In genomic region chr19:19492026-19492610, GRCh38 we compare ENCODE assay signal across 16 cellular contexts. TPM values are rescaled to one million over a fixed set of nuclear protein-coding genes. Genes with fewer than 3 reads are reported as not detected.
DNase-seq lines count a peak whose midpoint lies in the region; FAIRE-seq and TF ChIP-seq lines count a peak whose summit lies in the region.
"Had no signal": no experiment of that assay in that cellular context is flagged by ENCODE, and none has a peak within 500 bp of the region (broad histone marks: within the 10 kb centered on the region; RNA-seq: fewer than 3 reads in every experiment).

No MANE protein-coding gene starts in this region.

- CTCF ChIA-PET in activated naive CD4-positive, alpha-beta T cell treated with anti-CD3 and anti-CD28 coated beads, Interleukin-2, amount 10 ng/mL, durations not matched to agents 7 days and 5 days (lab: Charles Lee), result interaction anchor here (0.6 to 1.7 kb wide), 4 partner anchors 107 to 471 kb away, joined by 3 to 6 read pairs (median 3); no protein-coding TSS in a partner anchor
- CTCF ChIA-PET in activated naive CD4-positive, alpha-beta T cell treated with anti-CD3 and anti-CD28 coated beads for 36 hours (lab: Charles Lee), result interaction anchor here (0.6 to 6.6 kb wide), 6 partner anchors 15 to 907 kb away, joined by 3 to 162 read pairs (median 10); partner anchors contain the start of gene GATAD2A

- no peak for TF ChIP-seq POLR2A in testis (IDR thresholded peaks at IDR 0.05)

- no peak overlapping the region for H4K91ac ChIP-seq in trophoblast cell (ENCODE audit: low read depth, low read length)

- H3K4me3 ChIP-seq in SK-N-MC (no peak overlapping the region), kidney (ENCODE audit: low read length in 2 of 2) (no peak overlapping the region), trophoblast cell (ENCODE audit: low read depth, low read length) (no peak overlapping the region), testis (no peak overlapping the region)
- H3K4me3 ChIP-seq: BLaER1 treated with 17β-estradiol and CSF1 and Interleukin-3, amounts not matched to agents 10 nM and 100 nM; HAP-1 had no signal

- no peaks in the 10 kb centered on the region for H3K27me3 ChIP-seq in trophoblast cell (ENCODE audit: insufficient read depth, low read length)
- H3K27me3 ChIP-seq in testis, result no peaks in the 10 kb centered on the region
- H3K27me3 ChIP-seq: BLaER1 treated with 17β-estradiol and CSF1 and Interleukin-3, amounts not matched to agents 10 nM and 100 nM had no signal

- no peak for FAIRE-seq in kidney (lab: Jason Lieb, UNC)
- FAIRE-seq: GM19239, H1 had no signal

- H3K23ac ChIP-seq in trophoblast cell (ENCODE audit: low read length), result no peak overlapping the region

- H3K4me1 Mint-ChIP-seq in activated naive CD4-positive, alpha-beta T cell treated with anti-CD3 and anti-CD28 coated beads, Interleukin-2, amount 10 ng/mL, durations not matched to agents 7 days and 5 days, result peaks cover 34% of the 10 kb centered on the region
- H3K4me1 Mint-ChIP-seq in activated naive CD4-positive, alpha-beta T cell treated with anti-CD3 and anti-CD28 coated beads for 36 hours (ENCODE audit: low read depth), result peaks cover 38% of the 10 kb centered on the region

- H3K36me3 Mint-ChIP-seq in activated naive CD4-positive, alpha-beta T cell treated with anti-CD3 and anti-CD28 coated beads, Interleukin-2, amount 10 ng/mL, durations not matched to agents 7 days and 5 days, result peaks cover 39% of the 10 kb centered on the region
- H3K36me3 Mint-ChIP-seq in activated naive CD4-positive, alpha-beta T cell treated with anti-CD3 and anti-CD28 coated beads for 36 hours (ENCODE audit: low read depth), result peaks cover 16% of the 10 kb centered on the region

- peaks cover 5% of the 10 kb centered on the region for H3K79me2 ChIP-seq in trophoblast cell (ENCODE audit: control insufficient read depth, insufficient read depth, low read length, poor library complexity)

- H3K27ac ChIP-seq in SK-N-MC (0 out of 2 replicates have a peak overlapping the region, but pooled peaks have one; percentile 9), kidney (ENCODE audit: low read depth in 2 of 2, low read length in 2 of 2) (no peak overlapping the region), trophoblast cell (ENCODE audit: low read depth, low read length) (no peak overlapping the region), testis (no peak overlapping the region)

- no peak overlapping the region for H2AFZ ChIP-seq in trophoblast cell (ENCODE audit: insufficient read depth, low read length, poor library complexity)

- H2BK5ac ChIP-seq in trophoblast cell (ENCODE audit: low read depth, low read length, poor library complexity), result no peak overlapping the region

- no peak overlapping the region for H3K4me3 Mint-ChIP-seq in activated naive CD4-positive, alpha-beta T cell treated with anti-CD3 and anti-CD28 coated beads, Interleukin-2, amount 10 ng/mL, durations not matched to agents 7 days and 5 days
- no peak overlapping the region for H3K4me3 Mint-ChIP-seq in activated naive CD4-positive, alpha-beta T cell treated with anti-CD3 and anti-CD28 coated beads for 36 hours

- peaks cover 9% of the 10 kb centered on the region for H3K79me1 ChIP-seq in trophoblast cell (ENCODE audit: low read length)

- no peak overlapping the region for H3K4ac ChIP-seq in trophoblast cell (ENCODE audit: low read depth, low read length)

- H3K14ac ChIP-seq in trophoblast cell (ENCODE audit: low read length), result no peak overlapping the region

- no peaks in the 10 kb centered on the region for H3K27me3 Mint-ChIP-seq in activated naive CD4-positive, alpha-beta T cell treated with anti-CD3 and anti-CD28 coated beads, Interleukin-2, amount 10 ng/mL, durations not matched to agents 7 days and 5 days
- H3K27me3 Mint-ChIP-seq in activated naive CD4-positive, alpha-beta T cell treated with anti-CD3 and anti-CD28 coated beads for 36 hours (ENCODE audit: low read depth), result no peaks in the 10 kb centered on the region
- H3K27me3 Mint-ChIP-seq: CD4-positive, CD25-positive, alpha-beta regulatory T cell had no signal

- intact Hi-C loops in activated naive CD4-positive, alpha-beta T cell treated with anti-CD3 and anti-CD28 coated beads for 36 hours (cut with micrococcal nuclease), result no loop called here
- intact Hi-C loops in kidney (cut with DNase I), result loop anchor here (10.0 kb wide), 1 partner anchor 127 kb away; no protein-coding TSS in a partner anchor
- intact Hi-C loops in testis (cut with DNase I; ENCODE audit: low total_unique reads), result no loop called here

- H3K36me3 ChIP-seq in SK-N-MC (ENCODE audit: insufficient read depth, low read length) (peaks cover 48% of the 10 kb centered on the region), kidney (ENCODE audit: control insufficient read depth in 1 of 2, insufficient read depth in 2 of 2, low read length in 2 of 2) (peaks cover 22 to 27% of the 10 kb centered on the region in 2 donors), trophoblast cell (ENCODE audit: control insufficient read depth in 1 of 2, insufficient read depth in 2 of 2, low read length in 2 of 2) (peaks cover 55 to 56% of the 10 kb centered on the region in 2 experiments), testis (ENCODE audit: low read depth, missing control alignments) (no peaks in the 10 kb centered on the region)

- no peaks in the 10 kb centered on the region for H3K9me3 Mint-ChIP-seq in activated naive CD4-positive, alpha-beta T cell treated with anti-CD3 and anti-CD28 coated beads, Interleukin-2, amount 10 ng/mL, durations not matched to agents 7 days and 5 days
- no peaks in the 10 kb centered on the region for H3K9me3 Mint-ChIP-seq in activated naive CD4-positive, alpha-beta T cell treated with anti-CD3 and anti-CD28 coated beads for 36 hours
- H3K9me3 Mint-ChIP-seq: CD4-positive, CD25-positive, alpha-beta regulatory T cell had no signal

- peak overlapping the region; percentile 30 for H3K27ac Mint-ChIP-seq in activated naive CD4-positive, alpha-beta T cell treated with anti-CD3 and anti-CD28 coated beads, Interleukin-2, amount 10 ng/mL, durations not matched to agents 7 days and 5 days
- H3K27ac Mint-ChIP-seq in activated naive CD4-positive, alpha-beta T cell treated with anti-CD3 and anti-CD28 coated beads for 36 hours, result no peak overlapping the region
- H3K27ac Mint-ChIP-seq: CD4-positive, CD25-positive, alpha-beta regulatory T cell had no signal

- H2BK120ac ChIP-seq in trophoblast cell (ENCODE audit: insufficient read depth, low read length, poor library complexity), result no peak overlapping the region

- peak overlapping the region; percentile 37 for H3K18ac ChIP-seq in trophoblast cell (ENCODE audit: low read length)

- H2BK12ac ChIP-seq in trophoblast cell (ENCODE audit: low read length), result no peak overlapping the region

- H3K9me3 ChIP-seq in SK-N-MC (ENCODE audit: low read depth, low read length) (no peaks in the 10 kb centered on the region), kidney (ENCODE audit: control insufficient read depth in 1 of 2, low read length in 2 of 2) (no peaks in the 10 kb centered on the region), trophoblast cell (ENCODE audit: insufficient read depth, low read depth, low read length) (peaks cover 1% of the 10 kb centered on the region), testis (no peaks in the 10 kb centered on the region)
- H3K9me3 ChIP-seq: BLaER1 treated with 17β-estradiol and CSF1 and Interleukin-3, amounts not matched to agents 10 nM and 100 nM; HAP-1 had no signal

- no peak overlapping the region for H3K9ac ChIP-seq in SK-N-MC (ENCODE audit: insufficient read length)
- H3K9ac ChIP-seq in kidney (ENCODE audit: low read length in 2 of 2), result no peak overlapping the region
- H3K9ac ChIP-seq in trophoblast cell (ENCODE audit: low read length), result no peak overlapping the region

- no peak overlapping the region for H4K12ac ChIP-seq in trophoblast cell (ENCODE audit: low read depth, low read length)

- no peak for TF ChIP-seq CTCF in kidney (IDR thresholded peaks at IDR 0.05; ENCODE audit: borderline replicate concordance, extremely low read depth, insufficient read depth)
- TF ChIP-seq CTCF in testis (IDR thresholded peaks at IDR 0.05), result no peak

- WGBS in trophoblast cell (ENCODE audit: extremely low coverage, insufficient coverage, insufficient read length), result no CpG with 5 or more reads among the region's 21 CpGs
- 62 to 96% methylated on average over 4 to 18 of the region's 21 CpGs for WGBS in testis, 2 donors

- peaks cover 29 to 31% of the 10 kb centered on the region in 2 donors for H3K4me1 ChIP-seq in kidney (ENCODE audit: control insufficient read depth in 1 of 2, insufficient read depth in 1 of 2, low read depth in 1 of 2, low read length in 2 of 2)
- H3K4me1 ChIP-seq in trophoblast cell (ENCODE audit: control insufficient read depth in 1 of 2, insufficient read depth in 2 of 2, low read length in 2 of 2), result peaks cover 24 to 28% of the 10 kb centered on the region in 2 experiments
- peaks cover 43% of the 10 kb centered on the region for H3K4me1 ChIP-seq in testis

- no peak for DNase-seq in activated naive CD4-positive, alpha-beta T cell treated with anti-CD3 and anti-CD28 coated beads, Interleukin-2, amount 10 ng/mL, durations not matched to agents 7 days and 5 days
- DNase-seq in activated naive CD4-positive, alpha-beta T cell treated with anti-CD3 and anti-CD28 coated beads for 36 hours, result no peak
- DNase-seq in SK-N-MC (ENCODE audit: low read depth, low spot score), result no peak
- peak; percentile 79 for DNase-seq in kidney
- no peak for DNase-seq in trophoblast cell
- DNase-seq in testis, result no peak
- no peak for DNase-seq in NCI-H82 (lab: John Stamatoyannopoulos, UW)
- DNase-seq: ACHN; CD4-positive, CD25-positive, alpha-beta regulatory T cell; DMS53; GF-D8 had no signal

- H2AK5ac ChIP-seq in trophoblast cell (ENCODE audit: low read length), result no peak overlapping the region

- H4K8ac ChIP-seq in trophoblast cell (ENCODE audit: low read depth, low read length), result no peak overlapping the region

- H3K4me2 ChIP-seq in trophoblast cell (ENCODE audit: low read length), result no peak overlapping the region
- H3K4me2 ChIP-seq: BLaER1 treated with 17β-estradiol and CSF1 and Interleukin-3, amounts not matched to agents 10 nM and 100 nM had no signal

RNA-seq across cellular contexts. Expression of gene TSSK6, which starts 23.2 kb away (rescaled TPM):
- total RNA-seq in activated naive CD4-positive, alpha-beta T cell treated with anti-CD3 and anti-CD28 coated beads for 36 hours, result 1 to 10 TPM; 4.5 TPM
- 3.7 TPM for total RNA-seq in kidney
- polyA plus RNA-seq in kidney (ENCODE audit: insufficient read depth, low read depth, low replicate concordance), result 1.4 TPM
- polyA plus RNA-seq in trophoblast cell (2013), result 1.1 and 1.4 TPM in 2 replicates
- 100 to 1,000 TPM; 117 to 722 TPM for total RNA-seq in testis
- polyA plus RNA-seq in testis (ENCODE audit: insufficient read depth, low read depth, low replicate concordance), result 125 TPM

RNA-seq across cellular contexts. Expression of gene NDUFA13, which starts 23.9 kb away (rescaled TPM):
- 100 to 1,000 TPM; 351 to 376 TPM for total RNA-seq in activated naive CD4-positive, alpha-beta T cell treated with anti-CD3 and anti-CD28 coated beads for 36 hours
- total RNA-seq in kidney, result 328 TPM
- 627 TPM for polyA plus RNA-seq in kidney (ENCODE audit: insufficient read depth, low read depth, low replicate concordance)
- polyA plus RNA-seq in trophoblast cell (2013), result 160 and 164 TPM in 2 replicates
- total RNA-seq in testis, result 100 to 1,000 TPM; 210 to 283 TPM
- polyA plus RNA-seq in testis (ENCODE audit: insufficient read depth, low read depth, low replicate concordance), result 260 TPM

RNA-seq across cellular contexts. Expression of gene YJEFN3, which starts 36.6 kb away (rescaled TPM):
- 1 to 10 TPM; 6.5 to 7.2 TPM for total RNA-seq in activated naive CD4-positive, alpha-beta T cell treated with anti-CD3 and anti-CD28 coated beads for 36 hours
- total RNA-seq in kidney (3.7 TPM), testis (10 to 100 TPM; 29.3 to 49.1 TPM)
- polyA plus RNA-seq in kidney (ENCODE audit: insufficient read depth, low read depth, low replicate concordance) (3.1 TPM), testis (ENCODE audit: insufficient read depth, low read depth, low replicate concordance) (24.2 TPM)
- 4.5 and 4.6 TPM in 2 replicates for polyA plus RNA-seq in trophoblast cell (2013)
- polyA plus RNA-seq: CD4-positive, CD25-positive, alpha-beta regulatory T cell had no signal

RNA-seq across cellular contexts. Expression of gene CILP2, which starts 45.9 kb away (rescaled TPM):
- total RNA-seq in activated naive CD4-positive, alpha-beta T cell treated with anti-CD3 and anti-CD28 coated beads for 36 hours, result under 1 TPM; 0.14 to 0.22 TPM
- total RNA-seq in kidney (0.41 TPM), testis (1 to 10 TPM; 5.6 to 9.5 TPM)
- polyA plus RNA-seq in kidney (ENCODE audit: insufficient read depth, low read depth, low replicate concordance) (not detected), testis (ENCODE audit: insufficient read depth, low read depth, low replicate concordance) (10.0 TPM)
- 0.52 and 0.56 TPM in 2 replicates for polyA plus RNA-seq in trophoblast cell (2013)
- total RNA-seq: HT1080 had no signal

Comparison
In these comparisons a context has a peak if more than half of its experiments do, and no peak if none do; other contexts are left out.
1. RNA of gene TSSK6, which starts 23.2 kb away (total RNA-seq): 117 to 722 TPM in testis; 4.5 TPM in activated naive CD4-positive, alpha-beta T cell treated with anti-CD3 and anti-CD28 coated beads for 36 hours and 3.7 TPM in kidney (single experiment); every median in the first group is over 10 times any median in the second.